Comparison of ENCODE assay signal across 17 cellular contexts in genomic region chr13:24851546-24851945, GRCh38.
A peak's percentile ranks its signal among the peaks of the same experiment; 100 is the strongest.
DNase-seq lines count a peak whose midpoint lies in the region; ATAC-seq and TF ChIP-seq lines count a peak whose summit lies in the region.
"Had no signal": no experiment of that assay in that cellular context is flagged by ENCODE, and none has a peak within 500 bp of the region (broad histone marks: within the 10 kb centered on the region; RNA-seq: fewer than 3 reads in every experiment).

No MANE protein-coding gene starts in this region.

- H3K4me2 ChIP-seq in smooth muscle cell = peak overlapping the region; percentile 50

- CTCF ChIA-PET in HEK293 (lab: Yijun Ruan, JAX) = interaction anchor here (0.7 kb wide), 1 partner anchor 557 kb away, joined by 3 read pairs; no protein-coding TSS in a partner anchor

- no peaks in the 10 kb centered on the region for H3K36me3 ChIP-seq in HEK293 (ENCODE audit: control insufficient read depth in 2 of 2, insufficient read depth in 1 of 2, low read length in 2 of 2)
- H3K36me3 ChIP-seq in SJSA1 = no peaks in the 10 kb centered on the region
- no peaks in the 10 kb centered on the region for H3K36me3 ChIP-seq in smooth muscle cell (ENCODE audit: low read depth)
- H3K36me3 ChIP-seq in aorta (ENCODE audit: control insufficient read depth in 1 of 2, insufficient read depth in 2 of 2, low read length in 1 of 2) = no peaks in the 10 kb centered on the region
- H3K36me3 ChIP-seq: heart left ventricle had no signal

- H3K4me1 Mint-ChIP-seq in nephron progenitor cell = no peaks in the 10 kb centered on the region
- H3K4me1 Mint-ChIP-seq: immature natural killer cell, natural killer cell had no signal

- H3K4me3 Mint-ChIP-seq in nephron progenitor cell = no peak overlapping the region
- H3K4me3 Mint-ChIP-seq: activated naive CD4-positive, alpha-beta T cell treated with anti-CD3 and anti-CD28 coated beads for 36 hours; immature natural killer cell; natural killer cell had no signal

- H3K27me3 ChIP-seq in SJSA1 (replicated peaks) (no peaks in the 10 kb centered on the region), smooth muscle cell (ENCODE audit: low read depth) (no peaks in the 10 kb centered on the region), aorta (ENCODE audit: control insufficient read depth in 1 of 2, insufficient read depth in 2 of 2, low read length in 1 of 2) (no peaks in the 10 kb centered on the region)

- no peaks in the 10 kb centered on the region for H3K4me1 ChIP-seq in HEK293 (ENCODE audit: control insufficient read depth, insufficient read depth, low read length)
- peaks cover 13% of the 10 kb centered on the region for H3K4me1 ChIP-seq in SJSA1 (replicated peaks)
- peaks cover 6% of the 10 kb centered on the region for H3K4me1 ChIP-seq in smooth muscle cell (ENCODE audit: low read depth)
- no peaks in the 10 kb centered on the region for H3K4me1 ChIP-seq in aorta (ENCODE audit: control insufficient read depth in 1 of 2, insufficient read depth in 2 of 2, low read length in 2 of 2)

- ATAC-seq in aorta (ENCODE audit: low FRiP score) = no peak
- ATAC-seq: heart left ventricle, natural killer cell had no signal

- H3K27ac Mint-ChIP-seq in nephron progenitor cell = no peak overlapping the region
- H3K27ac Mint-ChIP-seq: activated naive CD4-positive, alpha-beta T cell treated with anti-CD3 and anti-CD28 coated beads for 36 hours; immature natural killer cell; natural killer cell had no signal

- peak overlapping the region; percentile 42 for H2AFZ ChIP-seq in smooth muscle cell (ENCODE audit: low read depth)

- 35% methylated on average over 1 of the region's 1 CpG for WGBS in smooth muscle cell (ENCODE audit: low lambda C conversion rate)
- WGBS in aorta, 2 donors = 19 to 25% methylated on average over 1 of the region's 1 CpG

- intact Hi-C loops in aorta (cut with DNase I) = no loop called here

- no peaks in the 10 kb centered on the region for H3K27me3 Mint-ChIP-seq in nephron progenitor cell (ENCODE audit: low read depth, poor library complexity)

- H3K9me3 ChIP-seq in HEK293 (ENCODE audit: control insufficient read depth, insufficient read depth, low read depth, low read length) (no peaks in the 10 kb centered on the region), SJSA1 (replicated peaks) (no peaks in the 10 kb centered on the region), smooth muscle cell (replicated peaks; ENCODE audit: low read depth) (no peaks in the 10 kb centered on the region), aorta (ENCODE audit: control insufficient read depth, low read length) (no peaks in the 10 kb centered on the region)
- H3K9me3 ChIP-seq: heart left ventricle had no signal

- no peaks in the 10 kb centered on the region for H4K20me1 ChIP-seq in smooth muscle cell (ENCODE audit: low read depth)

- H3K9me3 Mint-ChIP-seq in nephron progenitor cell = no peaks in the 10 kb centered on the region
- H3K9me3 Mint-ChIP-seq: activated naive CD4-positive, alpha-beta T cell treated with anti-CD3 and anti-CD28 coated beads for 36 hours; immature natural killer cell; natural killer cell had no signal

- DNase-seq in SJSA1 (ENCODE audit: low read depth in 1 of 2, low spot score in 2 of 2) = peak in 1 of 2 experiments; percentile 40
- peak; percentile 60 for DNase-seq in fibroblast of peridontal ligament (ENCODE audit: extremely low read depth)
- DNase-seq in smooth muscle cell (lab: John Stamatoyannopoulos, UW; ENCODE audit: unreplicated experiment) = no peak
- DNase-seq in A172 (ENCODE audit: low spot score) = no peak
- DNase-seq in nephron progenitor cell = no peak
- DNase-seq in aorta = no peak
- DNase-seq: activated naive CD4-positive, alpha-beta T cell treated with anti-CD3 and anti-CD28 coated beads for 36 hours; activated T-cell treated with anti-CD3 and anti-CD28 coated beads for 4 hours; immature natural killer cell; natural killer cell; NCI-H187; NCI-H446; posterior cingulate gyrus; stimulated activated CD8-positive, alpha-beta memory T cell treated with anti-CD3 and anti-CD28 coated beads, Interleukin-4, amount 100 ng/mL, for 48 hours had no signal

- H3K4me3 ChIP-seq in HEK293 (ENCODE audit: low read depth, low read length) (no peak overlapping the region), SJSA1 (no peak overlapping the region), smooth muscle cell (no peak overlapping the region), aorta (ENCODE audit: low read length in 2 of 2) (no peak overlapping the region)
- H3K4me3 ChIP-seq: heart left ventricle had no signal

- peak overlapping the region; percentile 43 for H3K9ac ChIP-seq in smooth muscle cell (ENCODE audit: low read depth)

- POLR2A ChIA-PET in HEK293 (lab: Yijun Ruan, JAX) = no interaction called here

- H3K36me3 Mint-ChIP-seq in nephron progenitor cell (ENCODE audit: low read depth) = no peaks in the 10 kb centered on the region
- H3K36me3 Mint-ChIP-seq: immature natural killer cell, natural killer cell had no signal

- TF ChIP-seq CTCF in HEK293 (tag by site-specific recombination; IDR thresholded peaks at IDR 0.05) (no peak), smooth muscle cell (IDR thresholded peaks at IDR 0.05; ENCODE audit: borderline replicate concordance, insufficient read depth, poor library complexity, severe bottlenecking) (no peak), nephron progenitor cell (IDR thresholded peaks at IDR 0.05) (no peak)

- H3K79me2 ChIP-seq in smooth muscle cell (ENCODE audit: low read depth) = no peaks in the 10 kb centered on the region

- no peak overlapping the region for H3K27ac ChIP-seq in HEK293 (ENCODE audit: extremely low read depth, low read depth, low read length)
- H3K27ac ChIP-seq in SJSA1 = peak overlapping the region; percentile 48; the same call in 1 of the 2 replicates
- peak overlapping the region; percentile 89 for H3K27ac ChIP-seq in smooth muscle cell (ENCODE audit: low read depth)
- H3K27ac ChIP-seq in aorta (ENCODE audit: low read depth in 1 of 2, low read length in 2 of 2) = no peak overlapping the region
- H3K27ac ChIP-seq: C4-2B, heart left ventricle had no signal

- H3F3A ChIP-seq in smooth muscle cell (ENCODE audit: low read depth) = no peaks in the 10 kb centered on the region

TF ChIP-seq in HEK293, 187 proteins besides CTCF, POLR2A, EP300 and RAD21:
- TF ChIP-seq FEZF1 (tag by site-specific recombination; IDR thresholded peaks at IDR 0.05) (0 out of 2 replicates have a peak, but pooled peaks have one; percentile 46), ZNF184 (tag by site-specific recombination; IDR thresholded peaks at IDR 0.05) (no peak)

Comparison
In these comparisons a context has a peak if more than half of its experiments do, and no peak if none do; other contexts are left out.
1. H3K27ac ChIP-seq: peak in SJSA1 (single experiment) and smooth muscle cell (single experiment); none in HEK293 (single experiment) and aorta (0 of 2).